26 cellular contexts compared by ENCODE assay signal in genomic region chr9:107793541-107793940, GRCh38.
"Had no signal": no experiment of that assay in that cellular context is flagged by ENCODE, and none has a peak within 500 bp of the region (broad histone marks: within the 10 kb centered on the region; RNA-seq: fewer than 3 reads in every experiment).

No MANE protein-coding gene starts in this region.

- H3K27me3 Mint-ChIP-seq: dendritic cell treated with granulocyte-macrophage colony-stimulating factor and Interleukin-4, amounts not matched to agents 40 ng/mL and 50 ng/mL, for 4 days; naive thymus-derived CD8-positive, alpha-beta T cell had no signal

- H3K9me3 Mint-ChIP-seq: nephron progenitor cell had no signal

- H3K4me3 Mint-ChIP-seq: dendritic cell treated with granulocyte-macrophage colony-stimulating factor and Interleukin-4, amounts not matched to agents 40 ng/mL and 50 ng/mL, for 4 days; endodermal cell; naive thymus-derived CD8-positive, alpha-beta T cell; nephron progenitor cell; stimulated activated effector memory CD8-positive, alpha-beta T cell treated with anti-CD3 and anti-CD28 coated beads, Interleukin-12 subunit alpha, Interleukin-12 subunit beta, amount 100 ng/mL, for 72 hours; type B pancreatic cell had no signal

- H3K36me3 Mint-ChIP-seq: naive thymus-derived CD8-positive, alpha-beta T cell; stimulated activated effector memory CD8-positive, alpha-beta T cell treated with anti-CD3 and anti-CD28 coated beads, Interleukin-12 subunit alpha, Interleukin-12 subunit beta, amount 100 ng/mL, for 72 hours; type B pancreatic cell had no signal

- H3K27ac Mint-ChIP-seq: dendritic cell treated with granulocyte-macrophage colony-stimulating factor and Interleukin-4, amounts not matched to agents 40 ng/mL and 50 ng/mL, for 4 days; endodermal cell; naive thymus-derived CD8-positive, alpha-beta T cell; nephron progenitor cell; stimulated activated effector memory CD8-positive, alpha-beta T cell treated with anti-CD3 and anti-CD28 coated beads, Interleukin-12 subunit alpha, Interleukin-12 subunit beta, amount 100 ng/mL, for 72 hours; type B pancreatic cell had no signal

- H3K27ac ChIP-seq: epithelial cell of prostate, left lung, pancreas, right lobe of liver, stomach, thyroid gland had no signal

- DNase-seq: central memory CD4-positive, alpha-beta T cell; effector CD8-positive, alpha-beta T cell; endodermal cell; foreskin melanocyte; glutamatergic neuron; left cardiac atrium; left lung; mammary epithelial cell; mesendoderm; midbrain; naive thymus-derived CD8-positive, alpha-beta T cell; nephron progenitor cell; occipital lobe; pancreas; retina; right lobe of liver; stimulated activated CD4-positive, alpha-beta T cell treated with anti-CD3 and anti-CD28 coated beads, Interleukin-2, amount 100 ng/mL, for 24 hours; stimulated activated CD4-positive, alpha-beta T cell treated with anti-CD3 and anti-CD28 coated beads, Interleukin-4, amount 100 ng/mL, for 24 hours; stimulated activated naive CD4-positive, alpha-beta T cell treated with Interleukin-2 at 50 U/mL for 16 hours; stomach; thyroid gland had no signal

- H3K4me3 ChIP-seq: left lung, pancreas, right lobe of liver, stomach, thyroid gland had no signal

- H3K4me1 Mint-ChIP-seq: naive thymus-derived CD8-positive, alpha-beta T cell; nephron progenitor cell; stimulated activated effector memory CD8-positive, alpha-beta T cell treated with anti-CD3 and anti-CD28 coated beads, Interleukin-12 subunit alpha, Interleukin-12 subunit beta, amount 100 ng/mL, for 72 hours had no signal

- ATAC-seq: esophagus mucosa; left cardiac atrium; left lung; naive thymus-derived CD8-positive, alpha-beta T cell; pancreas; right lobe of liver; stimulated activated effector memory CD8-positive, alpha-beta T cell treated with anti-CD3 and anti-CD28 coated beads, Interleukin-12 subunit alpha, Interleukin-12 subunit beta, amount 100 ng/mL, for 72 hours had no signal
